16 cellular contexts compared by ENCODE assay signal in the genomic region with DNA sequence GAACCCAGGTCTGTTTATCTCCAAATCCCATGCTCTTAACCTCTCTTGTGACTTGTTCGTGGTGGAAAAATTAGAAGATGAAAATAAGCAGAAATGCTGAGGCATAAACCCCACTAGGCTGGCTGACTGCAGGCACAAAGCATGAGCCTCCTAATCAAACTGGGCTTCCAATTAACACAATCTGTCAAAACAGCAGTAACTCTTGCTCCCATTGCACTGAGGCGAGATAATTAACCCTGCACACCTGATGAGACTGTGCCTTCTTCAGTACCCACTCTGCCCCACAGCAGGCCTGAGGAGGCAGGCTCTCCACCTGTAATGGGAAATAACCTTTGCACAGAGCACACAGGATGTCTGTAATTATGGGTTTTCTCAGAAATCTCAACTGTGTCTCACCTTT.
"Had no signal": no experiment of that assay in that cellular context is flagged by ENCODE, and none has a peak within 500 bp of the region (broad histone marks: within the 10 kb centered on the region; RNA-seq: fewer than 3 reads in every experiment).

No MANE protein-coding gene starts in this region.

- H3K36me3 ChIP-seq: SJCRH30 had no signal

- H3K4me3 ChIP-seq: SJCRH30 had no signal

- DNase-seq: KBM-7; MV-4-11; NCI-H1048; NCI-H1105; NCI-H1436; NCI-H1694 treated with DMSO at 0.1 percent for 48 hours; NCI-H1930; NCI-H2081; NCI-H2227 treated with DMSO at 0.1 percent for 48 hours; NCI-H524; NCI-H526 treated with DMSO at 0.1 percent for 48 hours; NK-92 treated with Interleukin-12 subunit alpha and Interleukin-12 subunit beta, amount 100 ng/mL, for 24 hours; PC-3; SHP77 treated with DMSO at 0.1 percent for 48 hours; SJCRH30; T-helper 1 cell had no signal

- H3K27me3 ChIP-seq: SJCRH30 had no signal

- H3K9me3 ChIP-seq: SJCRH30 had no signal

- H3K27ac ChIP-seq: SJCRH30 had no signal

- H3K4me1 ChIP-seq: SJCRH30 had no signal
